8 cellular contexts compared by ENCODE assay signal in genomic region chr10:95133016-95133752, GRCh38.
DNase-seq lines count a peak whose midpoint lies in the region; ATAC-seq, FAIRE-seq and TF ChIP-seq lines count a peak whose summit lies in the region.

No MANE protein-coding gene starts in this region.

- BruUV-seq in GM12878 (replicated peaks; lab: Mats Ljungman, UMichigan) = no TSS peak

- SMC1A ChIA-PET in GM12878 (lab: Charles Lee; ENCODE audit: uncharacterized antibody, unreplicated experiment) = interaction anchor here (0.6 to 2.9 kb wide), 8 partner anchors 110 to 504 kb away, joined by 3 to 30 read pairs (median 5); no protein-coding TSS in a partner anchor

- ATAC-seq in HG02763 (IDR thresholded peaks at IDR 0.05; ENCODE audit: unreplicated experiment) (peak; percentile 60), GM12878 (peak; percentile 99)

- RAD21 ChIA-PET in GM12878 (lab: Charles Lee; ENCODE audit: unreplicated experiment) = interaction anchor here (1.0 to 3.9 kb wide), 5 partner anchors 47 to 259 kb away, joined by 4 to 40 read pairs (median 6); no protein-coding TSS in a partner anchor

- H3K27me3 ChIP-seq in GM12878 (replicated peaks in 1 of 2; ENCODE audit: control insufficient read depth in 2 of 2, insufficient read depth in 2 of 2, low read length in 1 of 2) = no peaks in the 10 kb centered on the region

- peak; percentile 93 for FAIRE-seq in GM12878 (lab: Jason Lieb, UNC)

- intact Hi-C loops in GM12878 (cut with micrococcal nuclease; ENCODE audit: unreplicated experiment) = loop anchor here (1.0 to 5.0 kb wide), 7 partner anchors 50 to 502 kb away; no protein-coding TSS in a partner anchor

- TF ChIP-seq EP300 in GM12878 (IDR thresholded peaks at IDR 0.05; ENCODE audit: borderline replicate concordance in 1 of 2, control insufficient read depth in 1 of 2, low read depth in 2 of 2, low read length in 2 of 2) = no peak

- H3K79me2 ChIP-seq in GM12878 (ENCODE audit: control insufficient read depth, insufficient read depth, low read length) = no peaks in the 10 kb centered on the region

- no peaks in the 10 kb centered on the region for H3K36me3 ChIP-seq in GM12878 (ENCODE audit: control insufficient read depth in 2 of 2, insufficient read depth in 2 of 2, low read length in 1 of 2)

- in situ Hi-C loops in GM12878 (cut with MboI) = loop anchor here (5.0 kb wide), 2 partner anchors 109 to 229 kb away; no protein-coding TSS in a partner anchor

- WGBS in GM12878 (ENCODE audit: insufficient coverage, insufficient replicate concordance, low lambda C conversion rate, missing lambda C conversion rate) = 60% methylated on average over 4 of the region's 4 CpGs

- TF ChIP-seq CTCF in GM12878 (IDR thresholded peaks at IDR 0.05 in 2 of 3, conservative IDR thresholded peaks at IDR 0.05 in 1 of 3; ENCODE audit: control insufficient read depth in 2 of 3, extremely low read depth in 1 of 3, insufficient read depth in 1 of 3, low read depth in 3 of 3, low read length in 3 of 3) = peak; percentile 71 to 83 (median 79)

- no peak overlapping the region for H3K4me2 ChIP-seq in GM12878 (ENCODE audit: control insufficient read depth, insufficient read depth)

- no peak overlapping the region for H3K4me3 ChIP-seq in GM12878

- POLR2A ChIA-PET in GM12878 (lab: Charles Lee) = no interaction called here

- CTCF ChIA-PET in GM12878 (lab: Yijun Ruan, JAX) = interaction anchor here (0.7 to 3.8 kb wide), 16 partner anchors 9 to 466 kb away, joined by 3 to 52 read pairs (median 4); no protein-coding TSS in a partner anchor

- H3K9ac ChIP-seq in GM12878 (ENCODE audit: control insufficient read depth, insufficient read depth, low read length) = no peak overlapping the region

- no peak overlapping the region for H3K27ac ChIP-seq in GM12878 (ENCODE audit: control insufficient read depth, insufficient read depth)

- H3K9me3 ChIP-seq in GM12878 (replicated peaks; ENCODE audit: control insufficient read depth, insufficient read depth, low read length) = no peaks in the 10 kb centered on the region; the same call in 2 of the 3 replicates

- H3K4me1 ChIP-seq in GM12878 (ENCODE audit: control insufficient read depth, insufficient read depth, low read length) = no peaks in the 10 kb centered on the region

- H4K20me1 ChIP-seq in GM12878 (ENCODE audit: control insufficient read depth, insufficient read depth) = no peaks in the 10 kb centered on the region

- peak; percentile 86 for TF ChIP-seq RAD21 in GM12878 (IDR thresholded peaks at IDR 0.05; ENCODE audit: insufficient read depth, low read depth, low read length)

- H2AFZ ChIP-seq in GM12878 (ENCODE audit: control insufficient read depth, low read depth, low read length) = peak overlapping the region; percentile 35

- TF ChIP-seq POLR2A in GM12878 (IDR thresholded peaks at IDR 0.05; ENCODE audit: low read depth, low read length) = no peak

- peak; percentile 14 for DNase-seq in SIG-M5 treated with dmso at 0.1 percent for 504 hours (lab: John Stamatoyannopoulos, UW; ENCODE audit: unreplicated experiment)
- no peak for DNase-seq in SIG-M5 (lab: John Stamatoyannopoulos, UW)
- peak; percentile 44 for DNase-seq in NCI-H128 (lab: John Stamatoyannopoulos, UW; ENCODE audit: unreplicated experiment)
- DNase-seq in T-helper 22 cell (ENCODE audit: low read depth) = peak; percentile 17
- DNase-seq in GM12878 (ENCODE audit: low read depth, low spot score) = peak; percentile 45
- peak; percentile 86 for DNase-seq in islet precursor cell
- DNase-seq in stimulated activated CD4-positive, alpha-beta T cell treated with anti-CD3 and anti-CD28 coated beads, Interleukin-2, amount 100 ng/mL, for 48 hours = peak; percentile 78 to 84

TF ChIP-seq in GM12878, 131 proteins besides CTCF, POLR2A, EP300 and RAD21 (continues in another document):
- TF ChIP-seq HDAC2 (IDR thresholded peaks at IDR 0.05) (no peak), SP1 (IDR thresholded peaks at IDR 0.05; ENCODE audit: low read depth, low read length) (no peak), TCF7 (IDR thresholded peaks at IDR 0.05; ENCODE audit: borderline replicate concordance) (no peak), PML (IDR thresholded peaks at IDR 0.05; ENCODE audit: low read length) (no peak), IRF4 (IDR thresholded peaks at IDR 0.05; ENCODE audit: low read depth, low read length) (peak; percentile 43; the same call in 1 of the 2 replicates), RAD51 (IDR thresholded peaks at IDR 0.05) (peak; percentile 72; the same call in 1 of the 2 replicates), RB1 (IDR thresholded peaks at IDR 0.05; ENCODE audit: borderline replicate concordance) (no peak), BMI1 (IDR thresholded peaks at IDR 0.05; ENCODE audit: borderline replicate concordance) (no peak), RBBP5 (conservative IDR thresholded peaks at IDR 0.05) (no peak), BHLHE40 (IDR thresholded peaks at IDR 0.05; ENCODE audit: borderline replicate concordance in 1 of 2, low read depth in 2 of 2, low read length in 1 of 2) (peak in 1 of 2 experiments; percentile 36; a peak in 1 of 4 replicates), CHD1 (IDR thresholded peaks at IDR 0.05; ENCODE audit: low read depth, low read length) (no peak), KDM1A (IDR thresholded peaks at IDR 0.05; ENCODE audit: borderline replicate concordance) (no peak), SMC3 (IDR thresholded peaks at IDR 0.05; ENCODE audit: borderline replicate concordance, low read length) (peak; percentile 80), USF2 (IDR thresholded peaks at IDR 0.05; ENCODE audit: borderline replicate concordance, low read depth, low read length) (peak; percentile 24; the same call in 1 of the 2 replicates), USF1 (IDR thresholded peaks at IDR 0.05; ENCODE audit: borderline replicate concordance, extremely low read length, insufficient read depth, low read depth, low read length) (peak; percentile 62), PKNOX1 (IDR thresholded peaks at IDR 0.05) (no peak), ZNF384 (IDR thresholded peaks at IDR 0.05; ENCODE audit: borderline replicate concordance, low read depth, low read length) (no peak), E4F1 (IDR thresholded peaks at IDR 0.05; ENCODE audit: borderline replicate concordance, partially characterized antibody) (no peak), GABPA (IDR thresholded peaks at IDR 0.05; ENCODE audit: low read depth) (no peak), CBX5 (IDR thresholded peaks at IDR 0.05; ENCODE audit: low read depth) (no peak), ELK1 (IDR thresholded peaks at IDR 0.05; ENCODE audit: low read depth, low read length) (no peak), CBFB (IDR thresholded peaks at IDR 0.05; ENCODE audit: low read depth) (no peak)
